8 cellular contexts compared by ENCODE assay signal in the genomic region with DNA sequence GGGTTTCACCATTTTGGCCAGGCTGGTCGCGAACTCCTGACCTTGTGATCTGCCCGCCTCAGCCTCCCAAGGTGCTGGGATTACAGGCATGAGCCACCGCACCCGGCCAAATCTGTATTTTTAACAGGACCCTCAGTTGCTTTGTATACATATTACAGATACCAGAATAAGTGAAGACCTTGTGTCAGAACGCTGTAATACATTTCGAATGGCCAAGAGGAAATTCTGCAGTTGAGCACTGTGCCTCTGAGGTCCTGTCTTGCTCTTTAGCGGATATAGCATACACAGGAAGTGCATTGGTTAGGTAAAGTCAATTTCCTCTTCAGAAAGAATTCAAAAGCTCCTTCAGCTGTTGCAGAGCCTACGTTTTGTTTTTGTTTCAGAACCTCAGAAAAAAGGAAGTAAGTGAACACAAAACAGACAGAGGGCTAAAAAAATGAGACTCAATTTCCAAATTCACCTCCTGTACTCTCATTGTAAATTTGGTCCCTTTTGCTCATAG. TPM values are rescaled to one million over a fixed set of nuclear protein-coding genes. Genes with fewer than 3 reads are reported as not detected.
DNase-seq lines count a peak whose midpoint lies in the region; ATAC-seq lines count a peak whose summit lies in the region.

No MANE protein-coding gene starts in this region.

- peaks cover 66% of the 10 kb centered on the region for H3K4me1 ChIP-seq in CD8-positive, alpha-beta memory T cell (ENCODE audit: insufficient read depth, low read length)

- H3K4me1 Mint-ChIP-seq in CD8-positive, alpha-beta memory T cell: peaks cover 63 to 78% (median 77%) of the 10 kb centered on the region in 3 donors

- H3K36me3 ChIP-seq in CD8-positive, alpha-beta memory T cell (ENCODE audit: insufficient read depth, low read length): peaks cover 1% of the 10 kb centered on the region

- POLR2A ChIA-PET in CD8-positive, alpha-beta memory T cell (lab: Charles Lee): interaction anchor here (0.6 to 3.1 kb wide), 5 partner anchors 10 to 22 kb away, joined by 3 to 51 read pairs (median 3); partner anchors contain the start of gene CRLF3

- H3K9me3 ChIP-seq in CD8-positive, alpha-beta memory T cell (ENCODE audit: low read length): no peaks in the 10 kb centered on the region

- no peaks in the 10 kb centered on the region for H3K9me3 Mint-ChIP-seq in CD8-positive, alpha-beta memory T cell

- H3K4me3 Mint-ChIP-seq in CD8-positive, alpha-beta memory T cell: peak overlapping the region; percentile 77 to 91 (median 86)

- CTCF ChIA-PET in CD8-positive, alpha-beta memory T cell (lab: Charles Lee): interaction anchor here (0.9 to 7.7 kb wide), 7 partner anchors 9 to 299 kb away, joined by 3 to 90 read pairs (median 5); partner anchors contain the start of gene CRLF3

- peak in 3 of 5 donors; percentile 64 to 83 (median 71) for DNase-seq in CD8-positive, alpha-beta memory T cell
- DNase-seq in KG1 (lab: John Stamatoyannopoulos, UW) (peak; percentile 59), NCI-H524 treated with DMSO at 0.1 percent for 48 hours (lab: John Stamatoyannopoulos, UW) (no peak), HuH-7.5 (ENCODE audit: low spot score) (no peak)
- peak; percentile 78 for DNase-seq in central memory CD4-positive, alpha-beta T cell

- peak overlapping the region; percentile 21 for H3K27ac ChIP-seq in CD8-positive, alpha-beta memory T cell (ENCODE audit: low read depth, low read length)
- H3K27ac ChIP-seq in temporal lobe (ENCODE audit: low read depth, low read length): peak overlapping the region; percentile 36

- no peaks in the 10 kb centered on the region for H3K27me3 Mint-ChIP-seq in CD8-positive, alpha-beta memory T cell

- peak; percentile 68 for ATAC-seq in GM19467 (IDR thresholded peaks at IDR 0.05; ENCODE audit: unreplicated experiment)
- ATAC-seq in HG02763 (IDR thresholded peaks at IDR 0.05; ENCODE audit: unreplicated experiment): no peak

- peak overlapping the region; percentile 57 for H3K4me3 ChIP-seq in CD8-positive, alpha-beta memory T cell (ENCODE audit: low read length)

- H3K27ac Mint-ChIP-seq in CD8-positive, alpha-beta memory T cell: peak overlapping the region; percentile 89 to 97 (median 94)

- no peaks in the 10 kb centered on the region for H3K27me3 ChIP-seq in CD8-positive, alpha-beta memory T cell (ENCODE audit: insufficient read depth, low read length, poor library complexity, severe bottlenecking)

- peaks cover 0 to 29% (median 10%) of the 10 kb centered on the region in 3 donors for H3K36me3 Mint-ChIP-seq in CD8-positive, alpha-beta memory T cell

RNA-seq across cellular contexts. Expression of gene CRLF3, which starts 15.7 kb away (rescaled TPM):
- 10 to 100 TPM; 42.7 to 43.0 TPM for total RNA-seq in CD8-positive, alpha-beta memory T cell
- 108 TPM for polyA plus RNA-seq in CD8-positive, alpha-beta memory T cell
- 10.1 TPM for total RNA-seq in temporal lobe

RNA-seq across cellular contexts. Expression of gene ATAD5, which starts 22.9 kb away (rescaled TPM):
- 10 to 100 TPM; 25.5 to 27.8 TPM for total RNA-seq in CD8-positive, alpha-beta memory T cell
- polyA plus RNA-seq in CD8-positive, alpha-beta memory T cell: 2.3 TPM
- 7.9 TPM for total RNA-seq in temporal lobe

Comparison
In these comparisons a context has a peak if more than half of its experiments do, and no peak if none do; other contexts are left out.
1. DNase-seq: peak in CD8-positive, alpha-beta memory T cell (3 of 5), KG1 (single experiment) and central memory CD4-positive, alpha-beta T cell (single experiment); none in NCI-H524 treated with DMSO at 0.1 percent for 48 hours (single experiment) and HuH-7.5 (single experiment).